In genomic region chr10:118958984-118959916, GRCh38 we compare ENCODE assay signal across 8 cellular contexts.
DNase-seq lines count a peak whose midpoint lies in the region; ATAC-seq lines count a peak whose summit lies in the region.

No MANE protein-coding gene starts in this region.

- no peaks in the 10 kb centered on the region for H3K27me3 ChIP-seq in BLaER1 treated with 17β-estradiol and CSF1 and Interleukin-3, amounts not matched to agents 10 nM and 100 nM
- H3K27me3 ChIP-seq in naive thymus-derived CD4-positive, alpha-beta T cell (ENCODE audit: control insufficient read depth in 2 of 2, insufficient read depth in 2 of 2, low read length in 2 of 2): peaks cover 0 to 3% of the 10 kb centered on the region in 2 donors

- no peaks in the 10 kb centered on the region for H4K20me1 ChIP-seq in BLaER1 treated with 17β-estradiol and CSF1 and Interleukin-3, amounts not matched to agents 10 nM and 100 nM

- no peak overlapping the region for H3K27ac Mint-ChIP-seq in naive thymus-derived CD4-positive, alpha-beta T cell

- intact Hi-C loops in naive thymus-derived CD4-positive, alpha-beta T cell (cut with micrococcal nuclease): no loop called here

- H3K36me3 ChIP-seq in BLaER1 treated with 17β-estradiol and CSF1 and Interleukin-3, amounts not matched to agents 10 nM and 100 nM: no peaks in the 10 kb centered on the region
- no peaks in the 10 kb centered on the region for H3K36me3 ChIP-seq in naive thymus-derived CD4-positive, alpha-beta T cell (ENCODE audit: control insufficient read depth in 2 of 3, insufficient read depth in 3 of 3, low read length in 3 of 3)

- H3K36me3 Mint-ChIP-seq in naive thymus-derived CD4-positive, alpha-beta T cell: no peaks in the 10 kb centered on the region

- peak overlapping the region; percentile 30 to 70 (median 52); a peak in 19 of 22 replicates for H3K4me2 ChIP-seq in BLaER1 treated with 17β-estradiol and CSF1 and Interleukin-3, amounts not matched to agents 10 nM and 100 nM

- no peak overlapping the region for H3K4me3 ChIP-seq in BLaER1 treated with 17β-estradiol and CSF1 and Interleukin-3, amounts not matched to agents 10 nM and 100 nM
- H3K4me3 ChIP-seq in naive thymus-derived CD4-positive, alpha-beta T cell (ENCODE audit: low read length): no peak overlapping the region

- H3K4me1 ChIP-seq in BLaER1 treated with 17β-estradiol and CSF1 and Interleukin-3, amounts not matched to agents 10 nM and 100 nM: peaks cover 0 to 22% (median 13%) of the 10 kb centered on the region in 10 experiments; a peak in 19 of 20 replicates
- H3K4me1 ChIP-seq in naive thymus-derived CD4-positive, alpha-beta T cell (ENCODE audit: control insufficient read depth in 2 of 2, insufficient read depth in 2 of 2, low read length in 2 of 2): no peaks in the 10 kb centered on the region

- H3K4me3 Mint-ChIP-seq in naive thymus-derived CD4-positive, alpha-beta T cell: no peak overlapping the region

- H3K4me1 Mint-ChIP-seq in naive thymus-derived CD4-positive, alpha-beta T cell: peaks cover 0 to 4% (median 0%) of the 10 kb centered on the region in 7 donors

- H3K9ac ChIP-seq in BLaER1 treated with 17β-estradiol and CSF1 and Interleukin-3, amounts not matched to agents 10 nM and 100 nM: no peak overlapping the region; a peak in 1 of 22 replicates

- ATAC-seq in naive thymus-derived CD4-positive, alpha-beta T cell: peak; percentile 42
- ATAC-seq in GM19467 (IDR thresholded peaks at IDR 0.05; ENCODE audit: unreplicated experiment) (no peak), HG03565 (IDR thresholded peaks at IDR 0.05; ENCODE audit: unreplicated experiment) (no peak)

- no peaks in the 10 kb centered on the region for H3K9me3 ChIP-seq in BLaER1 treated with 17β-estradiol and CSF1 and Interleukin-3, amounts not matched to agents 10 nM and 100 nM (replicated peaks in 1 of 11)
- H3K9me3 ChIP-seq in naive thymus-derived CD4-positive, alpha-beta T cell (ENCODE audit: control insufficient read depth in 2 of 3, low read length in 3 of 3): no peaks in the 10 kb centered on the region

- POLR2A ChIA-PET in naive thymus-derived CD4-positive, alpha-beta T cell (lab: Charles Lee): no interaction called here

- peak overlapping the region in 7 of 11 experiments; percentile 25 to 66 (median 30); a peak in 8 of 22 replicates for H3K27ac ChIP-seq in BLaER1 treated with 17β-estradiol and CSF1 and Interleukin-3, amounts not matched to agents 10 nM and 100 nM
- H3K27ac ChIP-seq in naive thymus-derived CD4-positive, alpha-beta T cell (ENCODE audit: low read depth, low read length): no peak overlapping the region

- peak; percentile 8 for DNase-seq in NCI-H69 (lab: John Stamatoyannopoulos, UW)
- DNase-seq in epidermal melanocyte (ENCODE audit: insufficient read length, low spot score): peak; percentile 70
- no peak for DNase-seq in naive thymus-derived CD4-positive, alpha-beta T cell
- no peak for DNase-seq in NCI-H1417 treated with DMSO at 0.1 percent for 48 hours (lab: John Stamatoyannopoulos, UW)
- no peak for DNase-seq in activated effector memory CD4-positive, alpha-beta T cell treated with anti-CD3 and anti-CD28 coated beads, Interleukin-2, amount 50 U/mL, for 16 hours

- H3K9me3 Mint-ChIP-seq in naive thymus-derived CD4-positive, alpha-beta T cell: peaks cover 0 to 4% (median 0%) of the 10 kb centered on the region in 11 donors

- peaks cover 4 to 10% (median 5%) of the 10 kb centered on the region in 5 donors for H3K27me3 Mint-ChIP-seq in naive thymus-derived CD4-positive, alpha-beta T cell

- CTCF ChIA-PET in naive thymus-derived CD4-positive, alpha-beta T cell (lab: Charles Lee): no interaction called here

Comparison
In these comparisons a context has a peak if more than half of its experiments do, and no peak if none do; other contexts are left out.
1. DNase-seq: peak in NCI-H69 (single experiment) and epidermal melanocyte (single experiment); none in naive thymus-derived CD4-positive, alpha-beta T cell (0 of 9), NCI-H1417 treated with DMSO at 0.1 percent for 48 hours (single experiment) and activated effector memory CD4-positive, alpha-beta T cell treated with anti-CD3 and anti-CD28 coated beads, Interleukin-2, amount 50 U/mL, for 16 hours (single experiment).